Comparison of ENCODE assay signal across 21 cellular contexts in genomic region chr11:66454253-66454652, GRCh38. TPM values are rescaled to one million over a fixed set of nuclear protein-coding genes. Genes with fewer than 3 reads are reported as not detected.
DNase-seq lines count a peak whose midpoint lies in the region; ATAC-seq and TF ChIP-seq lines count a peak whose summit lies in the region.
"Had no signal": no experiment of that assay in that cellular context is flagged by ENCODE, and none has a peak within 500 bp of the region (broad histone marks: within the 10 kb centered on the region; RNA-seq: fewer than 3 reads in every experiment).

No MANE protein-coding gene starts in this region.

- peaks cover 14% of the 10 kb centered on the region for H3K4me1 ChIP-seq in RWPE2 (ENCODE audit: insufficient read depth, poor library complexity, severe bottlenecking)
- H3K4me1 ChIP-seq: colonic mucosa had no signal

- TF ChIP-seq CTCF in RWPE2 (IDR thresholded peaks at IDR 0.05; ENCODE audit: poor library complexity, severe bottlenecking) = no peak

- DNase-seq in activated naive CD8-positive, alpha-beta T cell treated with anti-CD3 and anti-CD28 coated beads, Interleukin-2, amount 50 U/mL, for 24 hours = peak; percentile 29
- DNase-seq in activated naive CD8-positive, alpha-beta T cell treated with anti-CD3 and anti-CD28 coated beads for 36 hours = no peak
- DNase-seq in RWPE2 (ENCODE audit: low spot score) (peak; percentile 71), kidney tubule cell (ENCODE audit: low spot score) (peak; percentile 75), SW 1271 (lab: John Stamatoyannopoulos, UW) (no peak), GM03348 (ENCODE audit: low spot score) (no peak), HK-2 (ENCODE audit: unreplicated experiment) (no peak), NCI-H1092 treated with DMSO at 0.1 percent for 48 hours (lab: John Stamatoyannopoulos, UW) (no peak)
- DNase-seq: ACHN; activated CD4-positive, CD25-positive, alpha-beta regulatory T cell; activated CD8-positive, alpha-beta memory T cell treated with anti-CD3 and anti-CD28 coated beads for 24 hours; C1 segment of cervical spinal cord; colonic mucosa; head of caudate nucleus; left ventricle myocardium superior; NCI-H1436 treated with DMSO at 0.1 percent for 48 hours; NCI-H2171; NCI-H82; stimulated activated CD4-positive, alpha-beta T cell treated with anti-CD3 and anti-CD28 coated beads, Interleukin-4, amount 100 ng/mL, for 4 hours had no signal

- no peak overlapping the region for H3K4me3 ChIP-seq in RWPE2 (ENCODE audit: severe bottlenecking)
- H3K4me3 ChIP-seq: colonic mucosa, SJSA1 had no signal

- no peaks in the 10 kb centered on the region for H3K27me3 ChIP-seq in RWPE2 (ENCODE audit: insufficient read depth, poor library complexity, severe bottlenecking)
- H3K27me3 ChIP-seq: colonic mucosa had no signal

- no peak overlapping the region for H3K27ac Mint-ChIP-seq in activated naive CD8-positive, alpha-beta T cell treated with anti-CD3 and anti-CD28 coated beads, Interleukin-2, amount 50 U/mL, for 24 hours
- H3K27ac Mint-ChIP-seq in activated naive CD8-positive, alpha-beta T cell treated with anti-CD3 and anti-CD28 coated beads for 36 hours = no peak overlapping the region

- H3K9me3 ChIP-seq in RWPE2 (ENCODE audit: severe bottlenecking) = no peaks in the 10 kb centered on the region
- H3K9me3 ChIP-seq: colonic mucosa, SJSA1 had no signal

- ATAC-seq in activated naive CD8-positive, alpha-beta T cell treated with anti-CD3 and anti-CD28 coated beads, Interleukin-2, amount 50 U/mL, for 24 hours = no peak
- ATAC-seq in RWPE2 (ENCODE audit: low read depth) = peak; percentile 93
- ATAC-seq: left ventricle myocardium superior had no signal

- peak overlapping the region; percentile 81 for H3K27ac ChIP-seq in RWPE2 (ENCODE audit: poor library complexity, severe bottlenecking)
- H3K27ac ChIP-seq: colonic mucosa, SJSA1 had no signal

- H3K9me3 Mint-ChIP-seq in activated naive CD8-positive, alpha-beta T cell treated with anti-CD3 and anti-CD28 coated beads, Interleukin-2, amount 50 U/mL, for 24 hours = no peaks in the 10 kb centered on the region
- H3K9me3 Mint-ChIP-seq in activated naive CD8-positive, alpha-beta T cell treated with anti-CD3 and anti-CD28 coated beads for 36 hours = peaks cover 2% of the 10 kb centered on the region

- H3K4me3 Mint-ChIP-seq in activated naive CD8-positive, alpha-beta T cell treated with anti-CD3 and anti-CD28 coated beads, Interleukin-2, amount 50 U/mL, for 24 hours = no peak overlapping the region
- H3K4me3 Mint-ChIP-seq in activated naive CD8-positive, alpha-beta T cell treated with anti-CD3 and anti-CD28 coated beads for 36 hours = no peak overlapping the region

- no peaks in the 10 kb centered on the region for H3K36me3 Mint-ChIP-seq in activated naive CD8-positive, alpha-beta T cell treated with anti-CD3 and anti-CD28 coated beads, Interleukin-2, amount 50 U/mL, for 24 hours (ENCODE audit: low read depth)
- H3K36me3 Mint-ChIP-seq in activated naive CD8-positive, alpha-beta T cell treated with anti-CD3 and anti-CD28 coated beads for 36 hours = no peaks in the 10 kb centered on the region

- H3K36me3 ChIP-seq in RWPE2 (ENCODE audit: low read depth) = no peaks in the 10 kb centered on the region
- H3K36me3 ChIP-seq: colonic mucosa, SJSA1 had no signal

- H3K27me3 Mint-ChIP-seq in activated naive CD8-positive, alpha-beta T cell treated with anti-CD3 and anti-CD28 coated beads, Interleukin-2, amount 50 U/mL, for 24 hours = peaks cover 11% of the 10 kb centered on the region
- H3K27me3 Mint-ChIP-seq in activated naive CD8-positive, alpha-beta T cell treated with anti-CD3 and anti-CD28 coated beads for 36 hours = peaks cover 7% of the 10 kb centered on the region

- H3K4me1 Mint-ChIP-seq in activated naive CD8-positive, alpha-beta T cell treated with anti-CD3 and anti-CD28 coated beads, Interleukin-2, amount 50 U/mL, for 24 hours = peaks cover 33% of the 10 kb centered on the region
- H3K4me1 Mint-ChIP-seq in activated naive CD8-positive, alpha-beta T cell treated with anti-CD3 and anti-CD28 coated beads for 36 hours = peaks cover 27% of the 10 kb centered on the region

RNA-seq across cellular contexts. Expression of gene PELI3, which starts 12.5 kb away (rescaled TPM):
- total RNA-seq in activated naive CD8-positive, alpha-beta T cell treated with anti-CD3 and anti-CD28 coated beads for 36 hours = 1 to 10 TPM; 5.8 to 6.4 TPM

RNA-seq across cellular contexts. Expression of gene MRPL11, which starts 15.6 kb away (rescaled TPM):
- total RNA-seq in activated naive CD8-positive, alpha-beta T cell treated with anti-CD3 and anti-CD28 coated beads for 36 hours = 100 to 1,000 TPM; 159 to 161 TPM

RNA-seq across cellular contexts. Expression of gene DPP3, which starts 26.0 kb away (rescaled TPM):
- total RNA-seq in activated naive CD8-positive, alpha-beta T cell treated with anti-CD3 and anti-CD28 coated beads for 36 hours = 10 to 100 TPM; 70.7 to 75.3 TPM

RNA-seq across cellular contexts. Expression of gene NPAS4, which starts 33.4 kb away (rescaled TPM):
- total RNA-seq in activated naive CD8-positive, alpha-beta T cell treated with anti-CD3 and anti-CD28 coated beads for 36 hours = under 1 TPM in 1 of 2 experiments, not detected in 1; 0.16 TPM
- total RNA-seq: G401, left ventricle myocardium superior had no signal

RNA-seq across cellular contexts. Expression of gene BBS1, which starts 56.2 kb away (rescaled TPM):
- 10 to 100 TPM in 1 of 2 experiments, 1 to 10 TPM in 1; 7.7 to 13.1 TPM for total RNA-seq in activated naive CD8-positive, alpha-beta T cell treated with anti-CD3 and anti-CD28 coated beads for 36 hours

Comparison
In these comparisons a context has a peak if more than half of its experiments do, and no peak if none do; other contexts are left out.
1. DNase-seq: peak in activated naive CD8-positive, alpha-beta T cell treated with anti-CD3 and anti-CD28 coated beads, Interleukin-2, amount 50 U/mL, for 24 hours (single experiment), RWPE2 (single experiment) and kidney tubule cell (single experiment); none in activated naive CD8-positive, alpha-beta T cell treated with anti-CD3 and anti-CD28 coated beads for 36 hours (single experiment), SW 1271 (0 of 2), GM03348 (single experiment), HK-2 (single experiment) and NCI-H1092 treated with DMSO at 0.1 percent for 48 hours (single experiment).